2 cellular contexts compared by ENCODE assay signal in the genomic region with DNA sequence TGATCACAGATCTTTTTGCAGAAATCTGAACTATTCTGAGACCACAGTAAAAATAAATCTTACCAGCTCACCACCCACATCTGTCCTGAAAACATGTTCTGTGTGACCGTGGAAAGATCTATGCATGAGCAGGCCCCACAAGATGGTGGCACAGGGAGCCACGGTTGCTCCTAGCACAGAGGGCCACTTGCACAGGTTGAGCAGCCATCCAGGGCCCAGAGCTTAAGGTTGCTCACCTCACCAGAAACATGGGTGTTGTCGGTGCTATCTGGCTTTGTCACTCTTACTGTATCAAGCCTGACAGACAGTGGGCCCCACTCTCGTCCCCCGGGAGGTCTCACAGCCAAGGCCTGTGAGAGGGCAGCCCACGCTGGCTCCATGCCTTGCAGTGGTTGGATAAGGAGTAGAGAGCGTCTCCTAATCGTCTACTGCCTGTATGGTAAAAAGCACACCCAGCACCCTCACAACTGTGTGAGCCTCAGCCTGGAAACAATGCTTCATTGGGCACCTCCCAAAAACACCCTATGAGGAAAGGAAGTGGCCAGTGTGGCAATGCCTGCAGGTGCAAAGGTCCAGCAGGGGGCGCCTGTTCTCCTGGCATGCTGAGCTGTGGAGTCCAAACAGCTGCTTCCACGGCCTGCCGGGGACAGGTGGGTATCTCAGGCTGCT.
TF ChIP-seq lines count a peak whose summit lies in the region.

No MANE protein-coding gene starts in this region.

TF ChIP-seq in HEK293T, 16 proteins besides CTCF, POLR2A, EP300 and RAD21 (continued from another document):
- TF ChIP-seq, protein P1, sequence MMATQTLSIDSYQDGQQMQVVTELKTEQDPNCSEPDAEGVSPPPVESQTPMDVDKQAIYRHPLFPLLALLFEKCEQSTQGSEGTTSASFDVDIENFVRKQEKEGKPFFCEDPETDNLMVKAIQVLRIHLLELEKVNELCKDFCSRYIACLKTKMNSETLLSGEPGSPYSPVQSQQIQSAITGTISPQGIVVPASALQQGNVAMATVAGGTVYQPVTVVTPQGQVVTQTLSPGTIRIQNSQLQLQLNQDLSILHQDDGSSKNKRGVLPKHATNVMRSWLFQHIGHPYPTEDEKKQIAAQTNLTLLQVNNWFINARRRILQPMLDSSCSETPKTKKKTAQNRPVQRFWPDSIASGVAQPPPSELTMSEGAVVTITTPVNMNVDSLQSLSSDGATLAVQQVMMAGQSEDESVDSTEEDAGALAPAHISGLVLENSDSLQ (IDR thresholded peaks at IDR 0.05), result no peak
- TF ChIP-seq NFRKB (IDR thresholded peaks at IDR 0.05) (no peak), FOXK2 (IDR thresholded peaks at IDR 0.05) (no peak), BHLHE40 (IDR thresholded peaks at IDR 0.05; ENCODE audit: borderline replicate concordance) (no peak), SP1 (IDR thresholded peaks at IDR 0.05) (no peak), ARNT (IDR thresholded peaks at IDR 0.05) (no peak), LEF1 (IDR thresholded peaks at IDR 0.05; ENCODE audit: borderline replicate concordance) (no peak), ZNF384 (IDR thresholded peaks at IDR 0.05) (no peak)

TF ChIP-seq in H1, 55 proteins besides CTCF, POLR2A, EP300 and RAD21 (continued from another document):
- TF ChIP-seq NANOG (IDR thresholded peaks at IDR 0.05; ENCODE audit: insufficient read depth, low read depth, low read length, poor library complexity, severe bottlenecking), result no peak
- TF ChIP-seq YY1 (IDR thresholded peaks at IDR 0.05; ENCODE audit: low read depth, low read length), result peak; percentile 71; the same call in 1 of the 2 replicates
- TF ChIP-seq HDAC2 (IDR thresholded peaks at IDR 0.05; ENCODE audit: borderline replicate concordance in 1 of 2, low read depth in 2 of 2, low read length in 2 of 2), result peak; percentile 79 to 80; a peak in 2 of 4 replicates
- TF ChIP-seq TEAD4 (IDR thresholded peaks at IDR 0.05; ENCODE audit: low read depth, low read length), result peak; percentile 78
- TF ChIP-seq HDAC6 (IDR thresholded peaks at IDR 0.05; ENCODE audit: low read depth, low read length), result no peak
- peak; percentile 51; the same call in 1 of the 2 replicates for TF ChIP-seq CEBPB (IDR thresholded peaks at IDR 0.05; ENCODE audit: low read depth, low read length)
- TF ChIP-seq CBX5 (IDR thresholded peaks at IDR 0.05; ENCODE audit: low read depth, low read length), result no peak
- TF ChIP-seq CHD2 (IDR thresholded peaks at IDR 0.05; ENCODE audit: low read length), result no peak
- no peak for TF ChIP-seq TBP (IDR thresholded peaks at IDR 0.05; ENCODE audit: low read depth, low read length)
- peak; percentile 79; the same call in 1 of the 2 replicates for TF ChIP-seq TCF12 (IDR thresholded peaks at IDR 0.05; ENCODE audit: low read depth, low read length)
- no peak for TF ChIP-seq CREB1 (IDR thresholded peaks at IDR 0.05)
- no peak for TF ChIP-seq BRCA1 (IDR thresholded peaks at IDR 0.05; ENCODE audit: low read depth, low read length)
- no peak for TF ChIP-seq RFX5 (IDR thresholded peaks at IDR 0.05; ENCODE audit: borderline replicate concordance, low read depth, low read length)
- TF ChIP-seq KDM5A (IDR thresholded peaks at IDR 0.05; ENCODE audit: low read length), result no peak
- TF ChIP-seq, protein P2, sequence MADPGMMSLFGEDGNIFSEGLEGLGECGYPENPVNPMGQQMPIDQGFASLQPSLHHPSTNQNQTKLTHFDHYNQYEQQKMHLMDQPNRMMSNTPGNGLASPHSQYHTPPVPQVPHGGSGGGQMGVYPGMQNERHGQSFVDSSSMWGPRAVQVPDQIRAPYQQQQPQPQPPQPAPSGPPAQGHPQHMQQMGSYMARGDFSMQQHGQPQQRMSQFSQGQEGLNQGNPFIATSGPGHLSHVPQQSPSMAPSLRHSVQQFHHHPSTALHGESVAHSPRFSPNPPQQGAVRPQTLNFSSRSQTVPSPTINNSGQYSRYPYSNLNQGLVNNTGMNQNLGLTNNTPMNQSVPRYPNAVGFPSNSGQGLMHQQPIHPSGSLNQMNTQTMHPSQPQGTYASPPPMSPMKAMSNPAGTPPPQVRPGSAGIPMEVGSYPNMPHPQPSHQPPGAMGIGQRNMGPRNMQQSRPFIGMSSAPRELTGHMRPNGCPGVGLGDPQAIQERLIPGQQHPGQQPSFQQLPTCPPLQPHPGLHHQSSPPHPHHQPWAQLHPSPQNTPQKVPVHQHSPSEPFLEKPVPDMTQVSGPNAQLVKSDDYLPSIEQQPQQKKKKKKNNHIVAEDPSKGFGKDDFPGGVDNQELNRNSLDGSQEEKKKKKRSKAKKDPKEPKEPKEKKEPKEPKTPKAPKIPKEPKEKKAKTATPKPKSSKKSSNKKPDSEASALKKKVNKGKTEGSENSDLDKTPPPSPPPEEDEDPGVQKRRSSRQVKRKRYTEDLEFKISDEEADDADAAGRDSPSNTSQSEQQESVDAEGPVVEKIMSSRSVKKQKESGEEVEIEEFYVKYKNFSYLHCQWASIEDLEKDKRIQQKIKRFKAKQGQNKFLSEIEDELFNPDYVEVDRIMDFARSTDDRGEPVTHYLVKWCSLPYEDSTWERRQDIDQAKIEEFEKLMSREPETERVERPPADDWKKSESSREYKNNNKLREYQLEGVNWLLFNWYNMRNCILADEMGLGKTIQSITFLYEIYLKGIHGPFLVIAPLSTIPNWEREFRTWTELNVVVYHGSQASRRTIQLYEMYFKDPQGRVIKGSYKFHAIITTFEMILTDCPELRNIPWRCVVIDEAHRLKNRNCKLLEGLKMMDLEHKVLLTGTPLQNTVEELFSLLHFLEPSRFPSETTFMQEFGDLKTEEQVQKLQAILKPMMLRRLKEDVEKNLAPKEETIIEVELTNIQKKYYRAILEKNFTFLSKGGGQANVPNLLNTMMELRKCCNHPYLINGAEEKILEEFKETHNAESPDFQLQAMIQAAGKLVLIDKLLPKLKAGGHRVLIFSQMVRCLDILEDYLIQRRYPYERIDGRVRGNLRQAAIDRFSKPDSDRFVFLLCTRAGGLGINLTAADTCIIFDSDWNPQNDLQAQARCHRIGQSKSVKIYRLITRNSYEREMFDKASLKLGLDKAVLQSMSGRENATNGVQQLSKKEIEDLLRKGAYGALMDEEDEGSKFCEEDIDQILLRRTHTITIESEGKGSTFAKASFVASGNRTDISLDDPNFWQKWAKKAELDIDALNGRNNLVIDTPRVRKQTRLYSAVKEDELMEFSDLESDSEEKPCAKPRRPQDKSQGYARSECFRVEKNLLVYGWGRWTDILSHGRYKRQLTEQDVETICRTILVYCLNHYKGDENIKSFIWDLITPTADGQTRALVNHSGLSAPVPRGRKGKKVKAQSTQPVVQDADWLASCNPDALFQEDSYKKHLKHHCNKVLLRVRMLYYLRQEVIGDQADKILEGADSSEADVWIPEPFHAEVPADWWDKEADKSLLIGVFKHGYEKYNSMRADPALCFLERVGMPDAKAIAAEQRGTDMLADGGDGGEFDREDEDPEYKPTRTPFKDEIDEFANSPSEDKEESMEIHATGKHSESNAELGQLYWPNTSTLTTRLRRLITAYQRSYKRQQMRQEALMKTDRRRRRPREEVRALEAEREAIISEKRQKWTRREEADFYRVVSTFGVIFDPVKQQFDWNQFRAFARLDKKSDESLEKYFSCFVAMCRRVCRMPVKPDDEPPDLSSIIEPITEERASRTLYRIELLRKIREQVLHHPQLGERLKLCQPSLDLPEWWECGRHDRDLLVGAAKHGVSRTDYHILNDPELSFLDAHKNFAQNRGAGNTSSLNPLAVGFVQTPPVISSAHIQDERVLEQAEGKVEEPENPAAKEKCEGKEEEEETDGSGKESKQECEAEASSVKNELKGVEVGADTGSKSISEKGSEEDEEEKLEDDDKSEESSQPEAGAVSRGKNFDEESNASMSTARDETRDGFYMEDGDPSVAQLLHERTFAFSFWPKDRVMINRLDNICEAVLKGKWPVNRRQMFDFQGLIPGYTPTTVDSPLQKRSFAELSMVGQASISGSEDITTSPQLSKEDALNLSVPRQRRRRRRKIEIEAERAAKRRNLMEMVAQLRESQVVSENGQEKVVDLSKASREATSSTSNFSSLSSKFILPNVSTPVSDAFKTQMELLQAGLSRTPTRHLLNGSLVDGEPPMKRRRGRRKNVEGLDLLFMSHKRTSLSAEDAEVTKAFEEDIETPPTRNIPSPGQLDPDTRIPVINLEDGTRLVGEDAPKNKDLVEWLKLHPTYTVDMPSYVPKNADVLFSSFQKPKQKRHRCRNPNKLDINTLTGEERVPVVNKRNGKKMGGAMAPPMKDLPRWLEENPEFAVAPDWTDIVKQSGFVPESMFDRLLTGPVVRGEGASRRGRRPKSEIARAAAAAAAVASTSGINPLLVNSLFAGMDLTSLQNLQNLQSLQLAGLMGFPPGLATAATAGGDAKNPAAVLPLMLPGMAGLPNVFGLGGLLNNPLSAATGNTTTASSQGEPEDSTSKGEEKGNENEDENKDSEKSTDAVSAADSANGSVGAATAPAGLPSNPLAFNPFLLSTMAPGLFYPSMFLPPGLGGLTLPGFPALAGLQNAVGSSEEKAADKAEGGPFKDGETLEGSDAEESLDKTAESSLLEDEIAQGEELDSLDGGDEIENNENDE (IDR thresholded peaks at IDR 0.05; ENCODE audit: insufficient replicate concordance, low read length), result no peak
- TF ChIP-seq MAFK (IDR thresholded peaks at IDR 0.05; ENCODE audit: low read depth, low read length), result no peak
- TF ChIP-seq TAF1 (IDR thresholded peaks at IDR 0.05; ENCODE audit: low read depth, low read length), result no peak
- peak; percentile 74 to 79; a peak in 1 of 4 replicates for TF ChIP-seq SIN3A (conservative IDR thresholded peaks at IDR 0.05 in 1 of 2, IDR thresholded peaks at IDR 0.05 in 1 of 2; ENCODE audit: low read depth in 1 of 2, low read length in 2 of 2)
- no peak for TF ChIP-seq SP4 (IDR thresholded peaks at IDR 0.05; ENCODE audit: low read length)
- TF ChIP-seq SUZ12 (IDR thresholded peaks at IDR 0.05; ENCODE audit: low read length), result no peak
- no peak for TF ChIP-seq RXRA (IDR thresholded peaks at IDR 0.05; ENCODE audit: insufficient read depth, low read depth, low read length)
- TF ChIP-seq PHF8 (conservative IDR thresholded peaks at IDR 0.05; ENCODE audit: low read depth, low read length), result no peak
- no peak for TF ChIP-seq ASH2L (IDR thresholded peaks at IDR 0.05; ENCODE audit: low read length)
- TF ChIP-seq EGR1 (IDR thresholded peaks at IDR 0.05; ENCODE audit: borderline replicate concordance, low read depth, low read length), result no peak
- TF ChIP-seq, protein P3, sequence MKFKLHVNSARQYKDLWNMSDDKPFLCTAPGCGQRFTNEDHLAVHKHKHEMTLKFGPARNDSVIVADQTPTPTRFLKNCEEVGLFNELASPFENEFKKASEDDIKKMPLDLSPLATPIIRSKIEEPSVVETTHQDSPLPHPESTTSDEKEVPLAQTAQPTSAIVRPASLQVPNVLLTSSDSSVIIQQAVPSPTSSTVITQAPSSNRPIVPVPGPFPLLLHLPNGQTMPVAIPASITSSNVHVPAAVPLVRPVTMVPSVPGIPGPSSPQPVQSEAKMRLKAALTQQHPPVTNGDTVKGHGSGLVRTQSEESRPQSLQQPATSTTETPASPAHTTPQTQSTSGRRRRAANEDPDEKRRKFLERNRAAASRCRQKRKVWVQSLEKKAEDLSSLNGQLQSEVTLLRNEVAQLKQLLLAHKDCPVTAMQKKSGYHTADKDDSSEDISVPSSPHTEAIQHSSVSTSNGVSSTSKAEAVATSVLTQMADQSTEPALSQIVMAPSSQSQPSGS (IDR thresholded peaks at IDR 0.05; ENCODE audit: low read length), result no peak
- no peak for TF ChIP-seq SP1 (IDR thresholded peaks at IDR 0.05; ENCODE audit: low read depth, low read length)
- no peak for TF ChIP-seq RBBP5 (IDR thresholded peaks at IDR 0.05; ENCODE audit: borderline replicate concordance, low read depth, low read length)
- no peak for TF ChIP-seq SRF (IDR thresholded peaks at IDR 0.05; ENCODE audit: low read depth, low read length)
- TF ChIP-seq SIX5 (IDR thresholded peaks at IDR 0.05; ENCODE audit: low read depth, low read length), result no peak
- no peak for TF ChIP-seq BCL11A (IDR thresholded peaks at IDR 0.05; ENCODE audit: low read depth in 2 of 2, low read length in 2 of 2)
- TF ChIP-seq GABPA (IDR thresholded peaks at IDR 0.05; ENCODE audit: borderline replicate concordance, insufficient read depth, low read length), result peak; percentile 59; the same call in 1 of the 2 replicates
- no peak for TF ChIP-seq CBX8 (IDR thresholded peaks at IDR 0.05; ENCODE audit: borderline replicate concordance, low read depth, low read length)
- no peak for TF ChIP-seq TAF7 (optimal IDR thresholded peaks at IDR 0.05; ENCODE audit: borderline replicate concordance, low read depth, low read length)
- TF ChIP-seq RNF2 (IDR thresholded peaks at IDR 0.05; ENCODE audit: borderline replicate concordance, low read depth, low read length, missing control alignments, poor library complexity, severe bottlenecking), result no peak
- TF ChIP-seq POLR2AphosphoS5 (IDR thresholded peaks at IDR 0.05; ENCODE audit: low read depth, low read length), result no peak; the same call in 1 of the 2 replicates
- TF ChIP-seq CHD1 (IDR thresholded peaks at IDR 0.05; ENCODE audit: low read depth, low read length), result no peak
- TF ChIP-seq, protein P4, sequence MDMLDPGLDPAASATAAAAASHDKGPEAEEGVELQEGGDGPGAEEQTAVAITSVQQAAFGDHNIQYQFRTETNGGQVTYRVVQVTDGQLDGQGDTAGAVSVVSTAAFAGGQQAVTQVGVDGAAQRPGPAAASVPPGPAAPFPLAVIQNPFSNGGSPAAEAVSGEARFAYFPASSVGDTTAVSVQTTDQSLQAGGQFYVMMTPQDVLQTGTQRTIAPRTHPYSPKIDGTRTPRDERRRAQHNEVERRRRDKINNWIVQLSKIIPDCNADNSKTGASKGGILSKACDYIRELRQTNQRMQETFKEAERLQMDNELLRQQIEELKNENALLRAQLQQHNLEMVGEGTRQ (IDR thresholded peaks at IDR 0.05; ENCODE audit: low read length), result no peak
- TF ChIP-seq GTF2F1 (IDR thresholded peaks at IDR 0.05; ENCODE audit: borderline replicate concordance, low read depth, low read length), result no peak
- no peak for TF ChIP-seq ZNF274 (IDR thresholded peaks at IDR 0.05; ENCODE audit: borderline replicate concordance, extremely low read depth, low read length)
- TF ChIP-seq JUN (IDR thresholded peaks at IDR 0.05; ENCODE audit: low read depth, low read length), result no peak
- no peak for TF ChIP-seq SIRT6 (IDR thresholded peaks at IDR 0.05; ENCODE audit: low read length)
- no peak for TF ChIP-seq KDM1A (IDR thresholded peaks at IDR 0.05; ENCODE audit: borderline replicate concordance, low read length)
- no peak for TF ChIP-seq NRF1 (IDR thresholded peaks at IDR 0.05; ENCODE audit: low read depth, low read length)
- TF ChIP-seq, protein P5, sequence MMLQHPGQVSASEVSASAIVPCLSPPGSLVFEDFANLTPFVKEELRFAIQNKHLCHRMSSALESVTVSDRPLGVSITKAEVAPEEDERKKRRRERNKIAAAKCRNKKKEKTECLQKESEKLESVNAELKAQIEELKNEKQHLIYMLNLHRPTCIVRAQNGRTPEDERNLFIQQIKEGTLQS (IDR thresholded peaks at IDR 0.05; ENCODE audit: insufficient read depth, low read depth, low read length), result no peak
- TF ChIP-seq, protein P6, sequence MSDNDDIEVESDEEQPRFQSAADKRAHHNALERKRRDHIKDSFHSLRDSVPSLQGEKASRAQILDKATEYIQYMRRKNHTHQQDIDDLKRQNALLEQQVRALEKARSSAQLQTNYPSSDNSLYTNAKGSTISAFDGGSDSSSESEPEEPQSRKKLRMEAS (IDR thresholded peaks at IDR 0.05), result 0 out of 2 replicates have a peak, but pooled peaks have one; percentile 17
- TF ChIP-seq CTBP2 (IDR thresholded peaks at IDR 0.05; ENCODE audit: borderline replicate concordance, insufficient read depth, insufficient read length, low read length), result no peak
- TF ChIP-seq SP2 (IDR thresholded peaks at IDR 0.05; ENCODE audit: low read length), result no peak
- TF ChIP-seq POU5F1 (IDR thresholded peaks at IDR 0.05; ENCODE audit: low read depth, low read length), result no peak
TF ChIP-seq in H1: peak in this region for 9.
